ENCODE assay signal across 23 cellular contexts in the genomic region with DNA sequence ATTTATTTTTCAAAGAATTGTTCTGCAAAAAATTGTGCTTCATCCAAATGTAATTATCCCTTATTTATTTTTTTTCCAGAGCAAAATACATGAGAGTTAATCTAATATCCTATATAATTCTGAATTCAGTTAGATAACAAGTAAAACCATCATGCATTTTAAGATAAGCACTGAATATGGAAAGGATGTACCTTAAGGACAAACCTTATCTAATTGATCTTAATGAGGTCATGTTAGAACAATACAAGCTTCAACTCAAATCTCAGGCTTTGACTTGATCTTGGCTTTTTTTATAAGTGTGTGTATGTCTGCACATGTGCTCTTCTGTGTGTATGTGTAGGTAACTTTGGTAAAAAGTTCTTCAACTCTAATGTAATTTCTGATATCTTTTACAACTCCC.
DNase-seq lines count a peak whose midpoint lies in the region; ATAC-seq and TF ChIP-seq lines count a peak whose summit lies in the region.
"Had no signal": no experiment of that assay in that cellular context is flagged by ENCODE, and none has a peak within 500 bp of the region (broad histone marks: within the 10 kb centered on the region; RNA-seq: fewer than 3 reads in every experiment).

No MANE protein-coding gene starts in this region.

- H3K9me3 Mint-ChIP-seq in mesothelial cell of epicardium = no peaks in the 10 kb centered on the region
- H3K9me3 Mint-ChIP-seq: CD4-positive, alpha-beta T cell had no signal

- no peak for ATAC-seq in HG02840 (IDR thresholded peaks at IDR 0.05; ENCODE audit: low FRiP score, unreplicated experiment)
- ATAC-seq in HG02973 (IDR thresholded peaks at IDR 0.05; ENCODE audit: unreplicated experiment) = no peak
- ATAC-seq: A549, GM12878 had no signal

- no peaks in the 10 kb centered on the region for H3K9me3 ChIP-seq in SK-N-SH
- H3K9me3 ChIP-seq: A549; BE2C; BLaER1 treated with 17β-estradiol and CSF1 and Interleukin-3, amounts not matched to agents 10 nM and 100 nM had no signal

- peak; percentile 31 to 96; a peak in 3 of 4 replicates for TF ChIP-seq EP300 in SK-N-SH (IDR thresholded peaks at IDR 0.05; ENCODE audit: borderline replicate concordance in 1 of 2, low read depth in 1 of 2, low read length in 1 of 2)

- no peaks in the 10 kb centered on the region for H3K79me2 ChIP-seq in SK-N-SH (ENCODE audit: insufficient read depth)

- peak; percentile 18 for DNase-seq in NCI-H69 (lab: John Stamatoyannopoulos, UW)
- DNase-seq in SK-N-SH = peak; percentile 14
- DNase-seq in mesothelial cell of epicardium (ENCODE audit: low spot score in 2 of 2, unreplicated experiment in 2 of 2) = no peak
- DNase-seq in Kasumi-1 (lab: John Stamatoyannopoulos, UW) = no peak
- DNase-seq: 8988T; ACHN; AML-193; BE2C; CD4-positive, alpha-beta T cell; CD8-positive, alpha-beta memory T cell; DMS 273 treated with DMSO at 0.1 percent for 48 hours; DMS79; EL; GDM1; GM23248; H7; HCEC 1CT had no signal

- H3K27ac ChIP-seq in SK-N-SH (ENCODE audit: low read depth in 2 of 2, low read length in 1 of 2) = peak overlapping the region in 1 of 2 experiments; percentile 82; a peak in 2 of 4 replicates
- H3K27ac ChIP-seq: A549; BLaER1 treated with 17β-estradiol and CSF1 and Interleukin-3, amounts not matched to agents 10 nM and 100 nM; GM23248 had no signal

- peaks cover 0 to 7% of the 10 kb centered on the region in 2 experiments; a peak in 1 of 4 replicates for H3K4me1 ChIP-seq in SK-N-SH (ENCODE audit: control insufficient read depth in 1 of 2, insufficient read depth in 2 of 2, low read depth in 1 of 2, low read length in 1 of 2)
- H3K4me1 ChIP-seq: A549 had no signal

- no peaks in the 10 kb centered on the region for H3K36me3 Mint-ChIP-seq in mesothelial cell of epicardium
- H3K36me3 Mint-ChIP-seq: CD14-positive monocyte; CD8-positive, alpha-beta memory T cell had no signal

- peak; percentile 41 for TF ChIP-seq RAD21 in SK-N-SH (IDR thresholded peaks at IDR 0.05; ENCODE audit: low read length)

- H3K9me2 ChIP-seq in SK-N-SH = no peaks in the 10 kb centered on the region

- H3K36me3 ChIP-seq in SK-N-SH (replicated peaks in 1 of 2; ENCODE audit: control insufficient read depth in 1 of 2, insufficient read depth in 2 of 2, low read length in 1 of 2) = no peaks in the 10 kb centered on the region
- H3K36me3 ChIP-seq: BE2C; BLaER1 treated with 17β-estradiol and CSF1 and Interleukin-3, amounts not matched to agents 10 nM and 100 nM had no signal

- H3K4me3 Mint-ChIP-seq in mesothelial cell of epicardium = no peak overlapping the region
- H3K4me3 Mint-ChIP-seq: CD14-positive monocyte; CD4-positive, alpha-beta T cell; CD8-positive, alpha-beta memory T cell had no signal

- POLR2A ChIA-PET in SK-N-SH (lab: Yijun Ruan, JAX) = no interaction called here

- no peaks in the 10 kb centered on the region for H3K27me3 Mint-ChIP-seq in mesothelial cell of epicardium (ENCODE audit: low read depth)
- H3K27me3 Mint-ChIP-seq: CD4-positive, alpha-beta T cell; CD8-positive, alpha-beta memory T cell had no signal

- no peak overlapping the region for H3K4me3 ChIP-seq in SK-N-SH (ENCODE audit: low read depth in 2 of 2, low read length in 1 of 2)
- H3K4me3 ChIP-seq: A549; BLaER1 treated with 17β-estradiol and CSF1 and Interleukin-3, amounts not matched to agents 10 nM and 100 nM; GM12878; GM23248 had no signal

- no peaks in the 10 kb centered on the region for H3K27me3 ChIP-seq in SK-N-SH (ENCODE audit: insufficient read depth)
- H3K27me3 ChIP-seq: BE2C; BLaER1 treated with 17β-estradiol and CSF1 and Interleukin-3, amounts not matched to agents 10 nM and 100 nM had no signal

- TF ChIP-seq CTCF in SK-N-SH (IDR thresholded peaks at IDR 0.05) (no peak), mesothelial cell of epicardium (IDR thresholded peaks at IDR 0.05; ENCODE audit: unreplicated experiment) (no peak)

- H3K4me2 ChIP-seq in SK-N-SH = no peak overlapping the region
- H3K4me2 ChIP-seq: A549; BLaER1 treated with 17β-estradiol and CSF1 and Interleukin-3, amounts not matched to agents 10 nM and 100 nM had no signal

- no peak overlapping the region for H3K9ac ChIP-seq in SK-N-SH
- H3K9ac ChIP-seq: BLaER1 treated with 17β-estradiol and CSF1 and Interleukin-3, amounts not matched to agents 10 nM and 100 nM; GM23248 had no signal

- H4K20me1 ChIP-seq in SK-N-SH (ENCODE audit: insufficient read depth) = no peaks in the 10 kb centered on the region
- H4K20me1 ChIP-seq: BLaER1 treated with 17β-estradiol and CSF1 and Interleukin-3, amounts not matched to agents 10 nM and 100 nM had no signal

- CTCF ChIA-PET in SK-N-SH (lab: Yijun Ruan, JAX) = no interaction called here

- H2AFZ ChIP-seq in SK-N-SH (ENCODE audit: low read depth) = no peak overlapping the region
- H2AFZ ChIP-seq: GM23248 had no signal

- peak overlapping the region; percentile 40 for H3K27ac Mint-ChIP-seq in mesothelial cell of epicardium
- H3K27ac Mint-ChIP-seq: CD14-positive monocyte; CD4-positive, alpha-beta T cell; CD8-positive, alpha-beta memory T cell had no signal

- peaks cover 23% of the 10 kb centered on the region for H3K4me1 Mint-ChIP-seq in mesothelial cell of epicardium
- H3K4me1 Mint-ChIP-seq: CD14-positive monocyte; CD8-positive, alpha-beta memory T cell had no signal

- no peaks in the 10 kb centered on the region for H3F3A ChIP-seq in SK-N-SH (replicated peaks; ENCODE audit: insufficient read depth)

TF ChIP-seq in SK-N-SH, 30 proteins besides CTCF, POLR2A, EP300 and RAD21:
- TF ChIP-seq FOXJ3 (CRISPR knock-in tag; IDR thresholded peaks at IDR 0.05) (peak; percentile 75; the same call in 1 of the 2 replicates), TCF12 (IDR thresholded peaks at IDR 0.05) (peak; percentile 32; the same call in 1 of the 2 replicates), MXI1 (IDR thresholded peaks at IDR 0.05; ENCODE audit: low read depth, low read length) (peak; percentile 51; the same call in 1 of the 2 replicates), RCOR1 (IDR thresholded peaks at IDR 0.05; ENCODE audit: low read length) (peak; percentile 86; the same call in 1 of the 2 replicates), SMC3 (IDR thresholded peaks at IDR 0.05; ENCODE audit: low read depth, low read length) (no peak), GATA2 (CRISPR knock-in tag; IDR thresholded peaks at IDR 0.05) (peak; percentile 97), YY1 (IDR thresholded peaks at IDR 0.05; ENCODE audit: low read depth) (no peak), CHD2 (IDR thresholded peaks at IDR 0.05; ENCODE audit: low read length, partially characterized antibody) (peak; percentile 63), ELF1 (IDR thresholded peaks at IDR 0.05) (no peak), RXRA (IDR thresholded peaks at IDR 0.05; ENCODE audit: borderline replicate concordance, low read depth) (no peak), POLR2AphosphoS5 (IDR thresholded peaks at IDR 0.05; ENCODE audit: low read depth, low read length) (no peak)
- TF ChIP-seq, protein P1, sequence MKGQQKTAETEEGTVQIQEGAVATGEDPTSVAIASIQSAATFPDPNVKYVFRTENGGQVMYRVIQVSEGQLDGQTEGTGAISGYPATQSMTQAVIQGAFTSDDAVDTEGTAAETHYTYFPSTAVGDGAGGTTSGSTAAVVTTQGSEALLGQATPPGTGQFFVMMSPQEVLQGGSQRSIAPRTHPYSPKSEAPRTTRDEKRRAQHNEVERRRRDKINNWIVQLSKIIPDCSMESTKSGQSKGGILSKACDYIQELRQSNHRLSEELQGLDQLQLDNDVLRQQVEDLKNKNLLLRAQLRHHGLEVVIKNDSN (IDR thresholded peaks at IDR 0.05; ENCODE audit: borderline replicate concordance, low read depth) = no peak
TF ChIP-seq in SK-N-SH: peak in this region for 6.

Comparison
In these comparisons a context has a peak if more than half of its experiments do, and no peak if none do; other contexts are left out.
1. DNase-seq: peak in NCI-H69 (single experiment) and SK-N-SH (single experiment); none in mesothelial cell of epicardium (0 of 2) and Kasumi-1 (0 of 2).